Comparison of ENCODE assay signal across 19 cellular contexts in the genomic region with DNA sequence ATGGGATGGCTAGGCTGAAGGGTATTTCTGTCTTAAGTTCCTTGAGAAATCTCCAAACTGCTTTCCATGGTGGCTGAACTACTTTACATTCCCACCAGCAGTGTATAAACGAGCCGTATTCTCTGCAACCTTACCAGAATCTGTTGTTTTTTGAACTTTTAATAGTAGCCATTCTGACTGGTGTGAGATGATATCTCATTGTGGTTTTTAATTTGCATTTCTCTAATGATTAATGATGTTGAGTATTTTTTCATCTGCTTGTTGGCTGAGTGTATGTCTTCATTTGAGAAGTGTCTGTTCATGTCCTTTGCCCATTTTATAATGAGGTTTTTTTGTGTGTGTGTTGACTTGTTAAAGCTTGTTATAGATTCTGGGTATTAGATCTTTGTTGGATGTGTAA.
A peak's percentile ranks its signal among the peaks of the same experiment; 100 is the strongest.
DNase-seq lines count a peak whose midpoint lies in the region; ATAC-seq, FAIRE-seq and TF ChIP-seq lines count a peak whose summit lies in the region.
"Had no signal": no experiment of that assay in that cellular context is flagged by ENCODE, and none has a peak within 500 bp of the region (broad histone marks: within the 10 kb centered on the region; RNA-seq: fewer than 3 reads in every experiment).

No MANE protein-coding gene starts in this region.

- no peaks in the 10 kb centered on the region for H3K4me1 Mint-ChIP-seq in activated T-cell treated with anti-CD3 and anti-CD28 coated beads, Interleukin-2, amount 50 U/mL, for 72 hours (ENCODE audit: low read depth)
- H3K4me1 Mint-ChIP-seq in astrocyte (ENCODE audit: low read depth, unreplicated experiment): peaks cover 47% of the 10 kb centered on the region
- H3K4me1 Mint-ChIP-seq: CD14-positive monocyte; CD4-positive, alpha-beta memory T cell had no signal

- CTCF ChIA-PET in mammary epithelial cell (lab: Charles Lee; ENCODE audit: low non-redundant PET): no interaction called here

- H3K9me3 ChIP-seq in astrocyte (ENCODE audit: insufficient read depth, low read depth, low read length) (no peaks in the 10 kb centered on the region), osteoblast (ENCODE audit: low read depth, low read length) (no peaks in the 10 kb centered on the region), mammary epithelial cell (replicated peaks; ENCODE audit: insufficient read depth, low read length) (no peaks in the 10 kb centered on the region)
- H3K9me3 ChIP-seq: BLaER1 had no signal

- DNase-seq in activated T-cell treated with anti-CD3 and anti-CD28 coated beads, Interleukin-2, amount 50 U/mL, for 72 hours: no peak
- no peak for DNase-seq in activated T-cell treated with anti-CD3 and anti-CD28 coated beads for 4 hours
- DNase-seq in astrocyte (ENCODE audit: low read depth): peak; percentile 52
- DNase-seq in osteoblast (ENCODE audit: insufficient read length, low spot score, missing footprints): no peak
- no peak for DNase-seq in mammary epithelial cell
- no peak for DNase-seq in HT-29 (ENCODE audit: low spot score)
- no peak for DNase-seq in activated naive CD4-positive, alpha-beta T cell treated with Interleukin-2 at 50 U/mL for 16 hours
- DNase-seq: Calu3; CD4-positive, alpha-beta memory T cell; DMS79 treated with DMSO at 0.1 percent for 48 hours; GF-D8; GOT3; H7; HFFc6 had no signal

- peaks cover 2 to 4% of the 10 kb centered on the region in 2 donors for H3K9me3 Mint-ChIP-seq in activated T-cell treated with anti-CD3 and anti-CD28 coated beads, Interleukin-2, amount 50 U/mL, for 72 hours
- H3K9me3 Mint-ChIP-seq in astrocyte (ENCODE audit: unreplicated experiment): peaks cover 7% of the 10 kb centered on the region
- H3K9me3 Mint-ChIP-seq: HFFc6 had no signal

- no peaks in the 10 kb centered on the region for H3K27me3 ChIP-seq in astrocyte (ENCODE audit: insufficient read depth, low read length)
- H3K27me3 ChIP-seq in osteoblast (ENCODE audit: insufficient read depth, low read length): no peaks in the 10 kb centered on the region
- no peaks in the 10 kb centered on the region for H3K27me3 ChIP-seq in mammary epithelial cell (ENCODE audit: insufficient read depth, low read length)
- H3K27me3 ChIP-seq: BLaER1 had no signal

- H4K20me1 ChIP-seq in astrocyte (ENCODE audit: insufficient read depth, low read length) (no peaks in the 10 kb centered on the region), osteoblast (ENCODE audit: insufficient read depth, low read length) (no peaks in the 10 kb centered on the region), mammary epithelial cell (ENCODE audit: insufficient read depth, low read length) (no peaks in the 10 kb centered on the region)
- H4K20me1 ChIP-seq: BLaER1 had no signal

- TF ChIP-seq CTCF in astrocyte (IDR thresholded peaks at IDR 0.05; ENCODE audit: insufficient read depth, low read depth, low read length) (no peak), osteoblast (IDR thresholded peaks at IDR 0.05; ENCODE audit: extremely low read depth, low read depth, low read length) (no peak), mammary epithelial cell (conservative IDR thresholded peaks at IDR 0.05 in 1 of 2, IDR thresholded peaks at IDR 0.05 in 1 of 2; ENCODE audit: extremely low read depth in 1 of 2, insufficient read depth in 1 of 2, low read depth in 1 of 2, low read length in 2 of 2) (no peak)

- H3K4me1 ChIP-seq in astrocyte (ENCODE audit: insufficient read depth, low read length) (peaks cover 20% of the 10 kb centered on the region), osteoblast (ENCODE audit: insufficient read depth, low read length) (peaks cover 36% of the 10 kb centered on the region), mammary epithelial cell (ENCODE audit: insufficient read depth, low read length) (peaks cover 7% of the 10 kb centered on the region)

- no peaks in the 10 kb centered on the region for H3K36me3 Mint-ChIP-seq in activated T-cell treated with anti-CD3 and anti-CD28 coated beads, Interleukin-2, amount 50 U/mL, for 72 hours (ENCODE audit: insufficient read depth in 2 of 2)
- H3K36me3 Mint-ChIP-seq in astrocyte (ENCODE audit: low read depth, unreplicated experiment): no peaks in the 10 kb centered on the region
- H3K36me3 Mint-ChIP-seq: CD14-positive monocyte; CD4-positive, alpha-beta memory T cell had no signal

- H3K9ac ChIP-seq in astrocyte (ENCODE audit: low read length): no peak overlapping the region
- H3K9ac ChIP-seq in mammary epithelial cell (ENCODE audit: insufficient read depth, low read length): no peak overlapping the region
- H3K9ac ChIP-seq: BLaER1 had no signal

- 97% methylated on average over 2 of the region's 2 CpGs for WGBS in mammary epithelial cell (ENCODE audit: low coverage, missing lambda C conversion rate)

- no peaks in the 10 kb centered on the region for H3K79me2 ChIP-seq in astrocyte (ENCODE audit: insufficient read depth, low read length)
- no peaks in the 10 kb centered on the region for H3K79me2 ChIP-seq in osteoblast (ENCODE audit: insufficient read depth, low read length)
- no peaks in the 10 kb centered on the region for H3K79me2 ChIP-seq in mammary epithelial cell (ENCODE audit: insufficient read depth, low read length)

- no TSS peak for BruUV-seq in mammary epithelial cell (replicated peaks; lab: Mats Ljungman, UMichigan)

- FAIRE-seq in astrocyte (lab: Jason Lieb, UNC): no peak
- FAIRE-seq: A549 had no signal

- in situ Hi-C loops in mammary epithelial cell (cut with MboI; ENCODE audit: low sequenced_read_pairs in 2 of 2): loop anchor here in 1 of 2 donors (25.0 kb wide), 1 partner anchor 189 kb away; no protein-coding TSS in a partner anchor

- intact Hi-C loops in mammary epithelial cell (cut with micrococcal nuclease): no loop called here

- H3K27me3 Mint-ChIP-seq in activated T-cell treated with anti-CD3 and anti-CD28 coated beads, Interleukin-2, amount 50 U/mL, for 72 hours (ENCODE audit: low read depth): no peaks in the 10 kb centered on the region
- no peaks in the 10 kb centered on the region for H3K27me3 Mint-ChIP-seq in astrocyte (ENCODE audit: low read depth, unreplicated experiment)
- H3K27me3 Mint-ChIP-seq: CD4-positive, alpha-beta memory T cell had no signal

- H3K4me3 Mint-ChIP-seq in activated T-cell treated with anti-CD3 and anti-CD28 coated beads, Interleukin-2, amount 50 U/mL, for 72 hours: no peak overlapping the region
- no peak overlapping the region for H3K4me3 Mint-ChIP-seq in astrocyte (ENCODE audit: unreplicated experiment)
- H3K4me3 Mint-ChIP-seq: CD14-positive monocyte; CD4-positive, alpha-beta memory T cell had no signal

- no peak overlapping the region for H3K4me3 ChIP-seq in astrocyte (ENCODE audit: insufficient read depth, low read depth, low read length)
- no peak overlapping the region for H3K4me3 ChIP-seq in osteoblast (ENCODE audit: insufficient read depth, low read length)
- H3K4me3 ChIP-seq in mammary epithelial cell (replicated peaks in 1 of 3; ENCODE audit: insufficient read depth in 1 of 3, low read depth in 2 of 3, low read length in 3 of 3): no peak overlapping the region
- H3K4me3 ChIP-seq: A549, BLaER1 had no signal

- H3K36me3 ChIP-seq in astrocyte (ENCODE audit: insufficient read depth, low read length) (no peaks in the 10 kb centered on the region), osteoblast (ENCODE audit: insufficient read depth, low read length) (no peaks in the 10 kb centered on the region), mammary epithelial cell (ENCODE audit: insufficient read depth, low read length) (no peaks in the 10 kb centered on the region)
- H3K36me3 ChIP-seq: BLaER1 had no signal

- dilution Hi-C loops in mammary epithelial cell (cut with HindIII; ENCODE audit: low sequenced_read_pairs): no loop called here

- H2AFZ ChIP-seq in astrocyte (ENCODE audit: low read depth, low read length) (no peak overlapping the region), osteoblast (ENCODE audit: low read length) (no peak overlapping the region), mammary epithelial cell (ENCODE audit: low read depth, low read length) (no peak overlapping the region)

- ATAC-seq in activated T-cell treated with anti-CD3 and anti-CD28 coated beads, Interleukin-2, amount 50 U/mL, for 72 hours (replicated peaks in 1 of 2): no peak
- ATAC-seq: A549, HCT116 had no signal

- no peak overlapping the region for H3K4me2 ChIP-seq in astrocyte (ENCODE audit: low read length)
- no peak overlapping the region for H3K4me2 ChIP-seq in osteoblast (ENCODE audit: insufficient read depth, low read length)
- no peak overlapping the region for H3K4me2 ChIP-seq in mammary epithelial cell (ENCODE audit: insufficient read depth, low read depth, low read length)
- H3K4me2 ChIP-seq: BLaER1 had no signal

- no peak overlapping the region for H3K27ac ChIP-seq in astrocyte (ENCODE audit: low read depth, low read length)
- peak overlapping the region; percentile 97 for H3K27ac ChIP-seq in osteoblast (ENCODE audit: low read depth, low read length)
- H3K27ac ChIP-seq in mammary epithelial cell (ENCODE audit: insufficient read depth, low read depth, low read length): no peak overlapping the region
- H3K27ac ChIP-seq: 22Rv1, BLaER1 had no signal

- H3K27ac Mint-ChIP-seq in activated T-cell treated with anti-CD3 and anti-CD28 coated beads, Interleukin-2, amount 50 U/mL, for 72 hours: peak overlapping the region; percentile 7
- no peak overlapping the region for H3K27ac Mint-ChIP-seq in astrocyte (ENCODE audit: unreplicated experiment)
- H3K27ac Mint-ChIP-seq: CD14-positive monocyte; CD4-positive, alpha-beta memory T cell had no signal
